13 cellular contexts compared by ENCODE assay signal in the genomic region with DNA sequence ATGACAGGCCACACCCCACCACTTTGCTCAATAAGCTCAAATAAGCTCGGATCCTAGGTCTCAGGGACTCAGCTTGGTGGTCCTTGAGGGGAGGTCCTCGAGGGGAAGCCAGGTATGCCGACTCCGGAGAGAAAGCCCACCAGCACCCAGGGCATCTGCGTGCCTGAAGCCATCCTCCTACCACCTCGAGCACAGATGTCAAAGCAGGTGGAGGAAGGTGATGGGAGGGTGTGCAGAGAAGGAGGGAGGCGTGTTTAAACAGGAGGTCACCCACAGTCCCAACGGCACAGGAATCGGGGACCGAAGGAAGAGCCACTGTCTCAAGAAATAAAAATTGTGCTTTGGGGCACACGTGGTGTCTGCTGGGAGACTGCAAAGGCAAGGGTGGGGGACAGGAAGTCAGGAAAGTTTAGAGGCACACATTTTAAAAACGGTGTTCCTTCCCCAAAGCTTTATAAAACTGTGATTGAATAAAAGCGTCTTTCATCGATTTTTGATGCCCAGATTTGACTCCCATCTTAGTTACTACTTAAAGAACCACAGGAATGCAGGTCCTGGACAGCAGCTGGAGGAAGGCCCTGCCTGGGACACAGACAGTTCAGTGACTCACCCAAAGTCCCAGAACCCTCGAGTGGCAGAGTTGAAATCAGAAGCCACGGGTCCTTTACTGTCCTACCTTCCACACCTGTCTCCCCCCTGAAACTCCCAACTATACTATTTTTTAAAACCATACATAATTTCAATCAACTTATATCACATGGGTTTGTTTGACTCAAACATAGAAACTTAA.
DNase-seq lines count a peak whose midpoint lies in the region; ATAC-seq, FAIRE-seq and TF ChIP-seq lines count a peak whose summit lies in the region.
"Had no signal": no experiment of that assay in that cellular context is flagged by ENCODE, and none has a peak within 500 bp of the region (broad histone marks: within the 10 kb centered on the region; RNA-seq: fewer than 3 reads in every experiment).

No MANE protein-coding gene starts in this region.

- H3K4me3 ChIP-seq in GM23248, result no peak overlapping the region
- H3K4me3 ChIP-seq in kidney (ENCODE audit: low read length in 2 of 2), result no peak overlapping the region
- H3K4me3 ChIP-seq: ascending aorta, dorsolateral prefrontal cortex, psoas muscle had no signal

- peaks cover 7% of the 10 kb centered on the region; the same call in 1 of the 2 replicates for H3K27me3 ChIP-seq in GM23248 (replicated peaks; ENCODE audit: insufficient read depth)
- H3K27me3 ChIP-seq: ascending aorta had no signal

- no peaks in the 10 kb centered on the region for H3K36me3 ChIP-seq in GM23248 (ENCODE audit: low read depth)
- no peaks in the 10 kb centered on the region for H3K36me3 ChIP-seq in kidney (ENCODE audit: control insufficient read depth in 1 of 2, insufficient read depth in 2 of 2, low read length in 2 of 2)
- H3K36me3 ChIP-seq: ascending aorta, WERI-Rb-1 had no signal

- H3K27ac ChIP-seq in GM23248 (no peak overlapping the region), kidney (ENCODE audit: low read depth in 2 of 2, low read length in 2 of 2) (no peak overlapping the region)
- H3K27ac ChIP-seq: ascending aorta, dorsolateral prefrontal cortex, psoas muscle, WERI-Rb-1 had no signal

- in situ Hi-C loops in GM23248 (cut with MboI), result loop anchor here (5.0 kb wide), 1 partner anchor 213 kb away; no protein-coding TSS in a partner anchor

- no peak for FAIRE-seq in kidney (lab: Jason Lieb, UNC)

- no peaks in the 10 kb centered on the region for H3K9me2 ChIP-seq in GM23248 (ENCODE audit: insufficient read depth)

- WGBS in GM23248 (ENCODE audit: low coverage in 1 of 2, low lambda C conversion rate in 2 of 2, missing lambda C conversion rate in 2 of 2), 2 experiments, result 46 to 49% methylated on average over 16 of the region's 16 CpGs

- no peak for ATAC-seq in HG03432 (IDR thresholded peaks at IDR 0.05; ENCODE audit: unreplicated experiment)

- peaks cover 6% of the 10 kb centered on the region; the same call in 1 of the 2 replicates for H3K4me1 ChIP-seq in GM23248 (ENCODE audit: insufficient read depth)
- H3K4me1 ChIP-seq in kidney (ENCODE audit: control insufficient read depth in 1 of 2, insufficient read depth in 1 of 2, low read depth in 1 of 2, low read length in 2 of 2), result peaks cover 0 to 3% of the 10 kb centered on the region in 2 donors
- H3K4me1 ChIP-seq: ascending aorta, Caco-2, psoas muscle had no signal

- H2AFZ ChIP-seq in GM23248, result no peak overlapping the region

- no peak for TF ChIP-seq CTCF in kidney (IDR thresholded peaks at IDR 0.05; ENCODE audit: borderline replicate concordance, extremely low read depth, insufficient read depth)

- no peaks in the 10 kb centered on the region for H3K79me2 ChIP-seq in GM23248 (ENCODE audit: insufficient read depth)

- no peak overlapping the region for H3K4me2 ChIP-seq in GM23248 (ENCODE audit: unreplicated experiment)

- peaks cover 5% of the 10 kb centered on the region; the same call in 1 of the 2 replicates for H3F3A ChIP-seq in GM23248 (ENCODE audit: insufficient read depth)

- no peaks in the 10 kb centered on the region for H4K20me1 ChIP-seq in GM23248 (ENCODE audit: insufficient read depth)

- intact Hi-C loops in kidney (cut with DNase I), result no loop called here

- DNase-seq in AG08395 (ENCODE audit: low spot score), result peak; percentile 66
- peak; percentile 73 for DNase-seq in GM23248
- DNase-seq in T1000 (lab: John Stamatoyannopoulos, UW), result peak; percentile 6
- peak; percentile 39 for DNase-seq in kidney
- DNase-seq in SK-N-DZ (ENCODE audit: low spot score), result no peak
- no peak for DNase-seq in NCI-H2107 treated with DMSO at 0.1 percent for 48 hours (lab: John Stamatoyannopoulos, UW; ENCODE audit: unreplicated experiment)
- no peak for DNase-seq in NCI-H146 (lab: John Stamatoyannopoulos, UW)

- H3K9ac ChIP-seq in GM23248, result no peak overlapping the region
- H3K9ac ChIP-seq in kidney (ENCODE audit: low read length in 2 of 2), result no peak overlapping the region

- no peaks in the 10 kb centered on the region for H3K9me3 ChIP-seq in GM23248 (ENCODE audit: low read depth)
- H3K9me3 ChIP-seq in kidney (ENCODE audit: control insufficient read depth in 1 of 2, low read length in 2 of 2), result no peaks in the 10 kb centered on the region
- H3K9me3 ChIP-seq: ascending aorta, Caco-2, psoas muscle had no signal

Comparison
In these comparisons a context has a peak if more than half of its experiments do, and no peak if none do; other contexts are left out.
1. DNase-seq: peak in AG08395 (single experiment), GM23248 (single experiment), T1000 (single experiment) and kidney (single experiment); none in SK-N-DZ (single experiment), NCI-H2107 treated with DMSO at 0.1 percent for 48 hours (single experiment) and NCI-H146 (single experiment).